Comparison of ENCODE assay signal across 22 cellular contexts in genomic region chr20:14401479-14402138, GRCh38.
DNase-seq lines count a peak whose midpoint lies in the region; ATAC-seq, FAIRE-seq and TF ChIP-seq lines count a peak whose summit lies in the region.
"Had no signal": no experiment of that assay in that cellular context is flagged by ENCODE, and none has a peak within 500 bp of the region (broad histone marks: within the 10 kb centered on the region; RNA-seq: fewer than 3 reads in every experiment).

No MANE protein-coding gene starts in this region.

- no peak overlapping the region for H3K4me3 ChIP-seq in osteoblast (ENCODE audit: insufficient read depth, low read length)
- H3K4me3 ChIP-seq: gastroesophageal sphincter, SJSA1, skin epidermis, upper lobe of right lung had no signal

- TF ChIP-seq CTCF in osteoblast (IDR thresholded peaks at IDR 0.05; ENCODE audit: extremely low read depth, low read depth, low read length), result no peak

- no peaks in the 10 kb centered on the region for H3K27me3 ChIP-seq in osteoblast (ENCODE audit: insufficient read depth, low read length)
- H3K27me3 ChIP-seq: gastroesophageal sphincter, SJSA1, upper lobe of right lung had no signal

- no peaks in the 10 kb centered on the region for H3K27me3 Mint-ChIP-seq in activated T-helper 1 cell treated with anti-CD3 and anti-CD28 coated beads, Interleukin-12 subunit alpha, Interleukin-12 subunit beta, Interleukin-2, Interleukin-4 antibody, amounts not matched to agents 30 ng/mL and 10 ng/mL and 1 ng/mL, durations not matched to agents 14 hours and 24 hours and 36 hours (ENCODE audit: insufficient read depth)
- H3K27me3 Mint-ChIP-seq: central memory CD8-positive, alpha-beta T cell had no signal

- H3K36me3 Mint-ChIP-seq in activated T-helper 1 cell treated with anti-CD3 and anti-CD28 coated beads, Interleukin-12 subunit alpha, Interleukin-12 subunit beta, Interleukin-2, Interleukin-4 antibody, amounts not matched to agents 30 ng/mL and 10 ng/mL and 1 ng/mL, durations not matched to agents 14 hours and 24 hours and 36 hours (ENCODE audit: low read depth), result no peaks in the 10 kb centered on the region

- no peak for ATAC-seq in GM21447 (IDR thresholded peaks at IDR 0.05; ENCODE audit: unreplicated experiment)
- ATAC-seq: activated T-cell treated with anti-CD3 and anti-CD28 coated beads, Interleukin-2, amount 50 U/mL, for 72 hours; gastroesophageal sphincter; upper lobe of right lung had no signal

- no peaks in the 10 kb centered on the region for H3K4me1 ChIP-seq in osteoblast (ENCODE audit: insufficient read depth, low read length)
- H3K4me1 ChIP-seq: gastroesophageal sphincter, SJSA1, upper lobe of right lung had no signal

- H4K20me1 ChIP-seq in osteoblast (ENCODE audit: insufficient read depth, low read length), result no peaks in the 10 kb centered on the region

- no peak overlapping the region for H2AFZ ChIP-seq in osteoblast (ENCODE audit: low read length)

- H3K36me3 ChIP-seq in osteoblast (ENCODE audit: insufficient read depth, low read length), result no peaks in the 10 kb centered on the region
- H3K36me3 ChIP-seq: gastroesophageal sphincter, SJSA1, upper lobe of right lung had no signal

- H3K27ac ChIP-seq in osteoblast (ENCODE audit: low read depth, low read length), result no peak overlapping the region
- H3K27ac ChIP-seq: gastroesophageal sphincter, SJSA1, skin epidermis, upper lobe of right lung had no signal

- DNase-seq in DMS53 treated with DMSO at 0.1 percent for 48 hours (lab: John Stamatoyannopoulos, UW; ENCODE audit: unreplicated experiment), result peak; percentile 69
- peak; percentile 61 for DNase-seq in NCI-H2029 (lab: John Stamatoyannopoulos, UW)
- peak; percentile 95 for DNase-seq in NCI-H748 treated with DMSO at 0.1 percent for 48 hours (lab: John Stamatoyannopoulos, UW)
- no peak for DNase-seq in activated T-helper 1 cell treated with anti-CD3 and anti-CD28 coated beads, Interleukin-12 subunit alpha, Interleukin-12 subunit beta, Interleukin-2, Interleukin-4 antibody, amounts not matched to agents 30 ng/mL and 10 ng/mL and 1 ng/mL, durations not matched to agents 14 hours and 24 hours and 36 hours (ENCODE audit: low spot score)
- no peak for DNase-seq in NOMO-1 (lab: John Stamatoyannopoulos, UW; ENCODE audit: unreplicated experiment in 2 of 2)
- DNase-seq in osteoblast (ENCODE audit: insufficient read length, low spot score, missing footprints), result no peak
- DNase-seq: activated CD4-positive, alpha-beta T cell treated with anti-CD3 and anti-CD28 coated beads, Interleukin-2, amount 50 U/mL, for 4 hours; activated T-cell treated with anti-CD3 and anti-CD28 coated beads, Interleukin-2, amount 50 U/mL, for 72 hours; amniotic stem cell; GOT3; mesendoderm; occipital lobe; stimulated activated naive CD4-positive, alpha-beta T cell; upper lobe of right lung had no signal

- H3K4me3 Mint-ChIP-seq in activated T-helper 1 cell treated with anti-CD3 and anti-CD28 coated beads, Interleukin-12 subunit alpha, Interleukin-12 subunit beta, Interleukin-2, Interleukin-4 antibody, amounts not matched to agents 30 ng/mL and 10 ng/mL and 1 ng/mL, durations not matched to agents 14 hours and 24 hours and 36 hours, result no peak overlapping the region
- H3K4me3 Mint-ChIP-seq: activated T-cell treated with anti-CD3 and anti-CD28 coated beads, Interleukin-2, amount 50 U/mL, for 72 hours; central memory CD8-positive, alpha-beta T cell had no signal

- no peaks in the 10 kb centered on the region for H3K9me3 ChIP-seq in osteoblast (ENCODE audit: low read depth, low read length)
- H3K9me3 ChIP-seq: gastroesophageal sphincter, SJSA1, upper lobe of right lung had no signal

- FAIRE-seq in islet of Langerhans (lab: Jason Lieb, UNC), result peak; percentile 85
- FAIRE-seq: D721Med, TTC549 had no signal

- H3K27ac Mint-ChIP-seq in activated T-helper 1 cell treated with anti-CD3 and anti-CD28 coated beads, Interleukin-12 subunit alpha, Interleukin-12 subunit beta, Interleukin-2, Interleukin-4 antibody, amounts not matched to agents 30 ng/mL and 10 ng/mL and 1 ng/mL, durations not matched to agents 14 hours and 24 hours and 36 hours, result no peak overlapping the region
- H3K27ac Mint-ChIP-seq: activated T-cell treated with anti-CD3 and anti-CD28 coated beads, Interleukin-2, amount 50 U/mL, for 72 hours had no signal

- no peak overlapping the region for H3K4me2 ChIP-seq in osteoblast (ENCODE audit: insufficient read depth, low read length)

- H3K4me1 Mint-ChIP-seq in activated T-helper 1 cell treated with anti-CD3 and anti-CD28 coated beads, Interleukin-12 subunit alpha, Interleukin-12 subunit beta, Interleukin-2, Interleukin-4 antibody, amounts not matched to agents 30 ng/mL and 10 ng/mL and 1 ng/mL, durations not matched to agents 14 hours and 24 hours and 36 hours (ENCODE audit: low read depth), result no peaks in the 10 kb centered on the region
- H3K4me1 Mint-ChIP-seq: central memory CD8-positive, alpha-beta T cell had no signal

- intact Hi-C loops in activated T-helper 1 cell treated with anti-CD3 and anti-CD28 coated beads, Interleukin-12 subunit alpha, Interleukin-12 subunit beta, Interleukin-2, Interleukin-4 antibody, amounts not matched to agents 30 ng/mL and 10 ng/mL and 1 ng/mL, durations not matched to agents 14 hours and 24 hours and 36 hours (cut with micrococcal nuclease), result no loop called here

- no peaks in the 10 kb centered on the region for H3K79me2 ChIP-seq in osteoblast (ENCODE audit: insufficient read depth, low read length)

- peaks cover 27% of the 10 kb centered on the region for H3K9me3 Mint-ChIP-seq in activated T-helper 1 cell treated with anti-CD3 and anti-CD28 coated beads, Interleukin-12 subunit alpha, Interleukin-12 subunit beta, Interleukin-2, Interleukin-4 antibody, amounts not matched to agents 30 ng/mL and 10 ng/mL and 1 ng/mL, durations not matched to agents 14 hours and 24 hours and 36 hours

Comparison
In these comparisons a context has a peak if more than half of its experiments do, and no peak if none do; other contexts are left out.
1. DNase-seq: peak in DMS53 treated with DMSO at 0.1 percent for 48 hours (single experiment), NCI-H2029 (single experiment) and NCI-H748 treated with DMSO at 0.1 percent for 48 hours (single experiment); none in activated T-helper 1 cell treated with anti-CD3 and anti-CD28 coated beads, Interleukin-12 subunit alpha, Interleukin-12 subunit beta, Interleukin-2, Interleukin-4 antibody, amounts not matched to agents 30 ng/mL and 10 ng/mL and 1 ng/mL, durations not matched to agents 14 hours and 24 hours and 36 hours (single experiment), NOMO-1 (0 of 2) and osteoblast (single experiment).